In the genomic region with DNA sequence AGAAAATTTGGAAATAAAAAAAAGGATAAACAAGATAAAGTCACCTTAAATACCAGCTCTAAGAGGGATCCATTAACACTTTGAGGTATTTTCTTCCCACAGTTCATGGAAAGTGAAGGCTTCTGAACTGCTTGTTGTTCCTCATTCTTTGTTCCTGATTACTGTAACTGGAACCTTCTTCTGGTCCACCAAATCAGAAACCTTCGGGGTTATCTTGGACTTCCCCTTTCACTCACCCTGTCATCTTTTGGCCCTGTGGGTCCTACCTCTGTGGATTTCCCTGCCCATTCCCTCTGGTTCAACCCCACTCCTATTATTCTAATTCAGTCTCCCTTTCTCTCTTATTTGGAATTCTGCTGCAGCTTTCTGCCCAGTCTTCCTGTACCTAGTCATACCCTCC, we compare ENCODE assay signal across 1 cellular context.
TF ChIP-seq lines count a peak whose summit lies in the region.

No MANE protein-coding gene starts in this region.

TF ChIP-seq in HepG2, 621 proteins besides CTCF, POLR2A, EP300 and RAD21 (continued from another document):
- TF ChIP-seq KAT2B (IDR thresholded peaks at IDR 0.05; ENCODE audit: borderline replicate concordance, low read depth, low read length) = no peak
- TF ChIP-seq ZNF367 (CRISPR knock-in tag; IDR thresholded peaks at IDR 0.05; ENCODE audit: borderline replicate concordance) = no peak
- TF ChIP-seq EHMT2 (IDR thresholded peaks at IDR 0.05; ENCODE audit: borderline replicate concordance, low read depth, low read length) = no peak
- TF ChIP-seq FUBP1 (CRISPR knock-in tag; IDR thresholded peaks at IDR 0.05; ENCODE audit: borderline replicate concordance) = no peak
